10 cellular contexts compared by ENCODE assay signal in the genomic region with DNA sequence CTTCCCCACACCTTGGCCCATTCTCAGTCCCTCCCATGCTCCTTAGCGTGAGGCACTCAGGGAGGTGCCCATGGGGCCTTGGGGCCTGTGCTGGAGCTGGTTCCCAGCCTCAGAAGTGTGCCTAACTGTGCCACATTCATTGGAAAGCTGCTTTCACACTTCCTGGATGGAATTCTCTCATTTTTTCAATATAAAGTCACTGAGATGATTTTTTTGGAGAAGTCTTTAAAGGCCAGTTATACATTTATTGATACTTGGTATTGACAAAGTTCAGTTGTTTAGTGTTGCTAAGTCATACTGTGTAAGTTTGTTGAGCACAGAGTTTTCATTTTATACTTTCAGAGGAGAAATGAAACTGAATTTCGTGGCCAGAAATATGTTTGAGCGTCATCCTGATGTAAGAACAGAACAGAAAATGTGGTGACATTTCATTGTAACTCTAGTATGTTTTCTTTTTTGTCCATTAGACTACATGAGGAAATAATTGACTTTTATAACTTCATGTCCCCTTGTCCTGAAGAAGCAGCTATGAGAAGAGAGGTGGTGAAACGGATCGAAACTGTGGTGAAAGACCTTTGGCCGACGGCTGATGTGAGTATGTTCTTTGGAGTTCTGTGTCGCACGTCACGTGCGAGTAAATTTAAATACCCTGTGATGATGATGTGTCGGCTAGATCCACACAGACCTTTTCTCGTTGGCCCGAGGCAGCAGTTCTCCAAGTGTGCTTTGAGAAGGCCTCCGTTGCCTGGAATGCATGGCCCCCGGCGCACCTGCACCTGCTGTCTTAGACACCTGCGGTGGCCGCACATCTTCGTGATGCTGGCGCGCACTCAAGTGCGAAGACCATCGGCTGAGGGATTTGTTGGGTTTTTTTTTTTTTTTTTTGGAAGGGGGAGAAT. TPM values are rescaled to one million over a fixed set of nuclear protein-coding genes. Genes with fewer than 3 reads are reported as not detected.
DNase-seq lines count a peak whose midpoint lies in the region; ATAC-seq and TF ChIP-seq lines count a peak whose summit lies in the region.
"Had no signal": no experiment of that assay in that cellular context is flagged by ENCODE, and none has a peak within 500 bp of the region (broad histone marks: within the 10 kb centered on the region; RNA-seq: fewer than 3 reads in every experiment).

No MANE protein-coding gene starts in this region.

- 93 to 96% methylated on average over 14 to 24 of the region's 24 CpGs for WGBS in endodermal cell (ENCODE audit: insufficient coverage in 1 of 2, insufficient read length in 1 of 2), 2 experiments

- no peaks in the 10 kb centered on the region for H3K9me3 Mint-ChIP-seq in endodermal cell

- no peak overlapping the region for H3K9ac ChIP-seq in endodermal cell (ENCODE audit: extremely low read depth, low read length, poor library complexity, severe bottlenecking)
- H3K9ac ChIP-seq: parathyroid adenoma had no signal

- H3K4me1 Mint-ChIP-seq in endodermal cell, result peaks cover 2% of the 10 kb centered on the region

- H3K27ac Mint-ChIP-seq in endodermal cell, result peak overlapping the region; percentile 16

- no peak overlapping the region for H3K27ac ChIP-seq in endodermal cell (ENCODE audit: low read depth, low read length)
- H3K27ac ChIP-seq: parathyroid adenoma had no signal

- H3K27me3 ChIP-seq in endodermal cell (ENCODE audit: control insufficient read depth, insufficient read depth, low read length, poor library complexity, severe bottlenecking), result no peaks in the 10 kb centered on the region

- peaks cover 41% of the 10 kb centered on the region for H3K36me3 ChIP-seq in endodermal cell (ENCODE audit: control insufficient read depth, insufficient read depth, low read length)

- no peaks in the 10 kb centered on the region for H3K27me3 Mint-ChIP-seq in endodermal cell (ENCODE audit: insufficient read depth)

- H3K4me3 Mint-ChIP-seq in endodermal cell, result no peak overlapping the region

- peak; percentile 78 for ATAC-seq in GM18502 (IDR thresholded peaks at IDR 0.05; ENCODE audit: poor library complexity, unreplicated experiment)
- ATAC-seq in GM21367 (IDR thresholded peaks at IDR 0.05; ENCODE audit: unreplicated experiment), result peak; percentile 65
- ATAC-seq in HG03378 (IDR thresholded peaks at IDR 0.05; ENCODE audit: unreplicated experiment), result peak; percentile 87
- ATAC-seq: HCT116 had no signal

- peaks cover 28% of the 10 kb centered on the region for H3K36me3 Mint-ChIP-seq in endodermal cell (ENCODE audit: low read depth)

- no peak overlapping the region for H3K4me3 ChIP-seq in endodermal cell (ENCODE audit: low read length)

- H3K9me3 ChIP-seq in endodermal cell (ENCODE audit: control insufficient read depth, low read length), result no peaks in the 10 kb centered on the region

- no peaks in the 10 kb centered on the region for H3K4me1 ChIP-seq in endodermal cell (ENCODE audit: control insufficient read depth, insufficient read depth, low read length)

- no peak for TF ChIP-seq CTCF in endodermal cell (conservative IDR thresholded peaks at IDR 0.05)

- DNase-seq in endodermal cell, result no peak
- DNase-seq in HPDE6-E6E7 (ENCODE audit: extremely low spot score), result no peak
- DNase-seq in GF-D8 (lab: John Stamatoyannopoulos, UW), result no peak
- no peak for DNase-seq in SW 1271 (lab: John Stamatoyannopoulos, UW)
- no peak for DNase-seq in NCI-H1048 (lab: John Stamatoyannopoulos, UW)

RNA-seq across cellular contexts. Expression of a gene that starts 24.1 kb away (rescaled TPM):
- total RNA-seq in endodermal cell, result 10 to 100 TPM; 25.5 to 32.7 TPM
- 28.5 TPM for polyA plus RNA-seq in endodermal cell (2013, experiment 1 of 2)
- polyA plus RNA-seq in endodermal cell (2013, experiment 2 of 2), result 31.3 TPM
